ENCODE assay signal across 12 cellular contexts in the genomic region with DNA sequence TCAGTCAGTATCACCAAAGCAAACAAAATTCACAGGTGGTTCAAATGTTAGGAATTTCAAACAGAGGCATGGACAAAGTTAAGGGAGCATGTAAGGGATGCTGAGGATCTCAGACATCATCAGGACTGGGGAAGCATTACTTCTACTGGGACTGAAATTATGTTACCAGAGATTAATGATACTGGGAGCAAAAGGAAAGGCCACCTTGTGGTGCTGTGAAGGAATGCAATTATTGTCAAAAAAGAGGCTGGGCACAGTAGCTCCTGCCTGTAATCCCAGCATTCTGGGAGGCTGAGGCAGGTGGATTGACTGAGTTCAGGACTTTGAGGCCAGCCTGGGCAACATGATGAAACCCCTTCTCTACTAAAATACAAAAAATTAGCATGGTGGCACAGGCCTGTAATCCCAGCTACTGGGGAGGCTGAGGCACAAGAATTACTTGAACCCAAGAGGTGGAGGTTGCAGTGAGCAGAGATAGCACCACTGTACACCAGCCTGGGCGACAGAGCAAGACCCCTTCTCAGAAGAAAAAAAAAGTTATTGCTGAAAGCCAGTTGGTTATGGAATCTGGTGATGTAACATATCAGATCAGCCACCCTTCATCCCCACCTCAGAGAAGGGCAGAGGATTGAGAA.
DNase-seq lines count a peak whose midpoint lies in the region; ATAC-seq and TF ChIP-seq lines count a peak whose summit lies in the region.
"Had no signal": no experiment of that assay in that cellular context is flagged by ENCODE, and none has a peak within 500 bp of the region (broad histone marks: within the 10 kb centered on the region; RNA-seq: fewer than 3 reads in every experiment).

No MANE protein-coding gene starts in this region.

- no peaks in the 10 kb centered on the region for H3K4me1 ChIP-seq in heart right ventricle
- peaks cover 0 to under 1% of the 10 kb centered on the region in 2 experiments; a peak in 1 of 4 replicates for H3K4me1 ChIP-seq in SK-N-SH (ENCODE audit: control insufficient read depth in 1 of 2, insufficient read depth in 2 of 2, low read depth in 1 of 2, low read length in 1 of 2)

- 55 to 73% methylated on average over 1 of the region's 1 CpG for WGBS in heart right ventricle, 2 donors
- 0% methylated on average over 1 of the region's 1 CpG for WGBS in SK-N-SH (ENCODE audit: low lambda C conversion rate)

- no peaks in the 10 kb centered on the region for H3K36me3 Mint-ChIP-seq in glutamatergic neuron (ENCODE audit: unreplicated experiment)
- H3K36me3 Mint-ChIP-seq: CD8-positive, alpha-beta T cell had no signal

- ATAC-seq in heart right ventricle, result peak in 1 of 8 donors; percentile 25
- no peak for ATAC-seq in HG03439 (IDR thresholded peaks at IDR 0.05; ENCODE audit: unreplicated experiment)
- no peak for ATAC-seq in GM18907 (IDR thresholded peaks at IDR 0.05; ENCODE audit: unreplicated experiment)
- ATAC-seq: CD8-positive, alpha-beta T cell; stimulated activated naive CD8-positive, alpha-beta T cell treated with anti-CD3 and anti-CD28 coated beads, Interleukin-15, Interleukin-2, amounts not matched to agents 100 U/mL and 50 U/mL, for 24 hours had no signal

- no peaks in the 10 kb centered on the region for H3K36me3 ChIP-seq in heart right ventricle
- no peaks in the 10 kb centered on the region for H3K36me3 ChIP-seq in SK-N-SH (replicated peaks in 1 of 2; ENCODE audit: control insufficient read depth in 1 of 2, insufficient read depth in 2 of 2, low read length in 1 of 2)

- H3K27me3 Mint-ChIP-seq in glutamatergic neuron (ENCODE audit: unreplicated experiment), result no peaks in the 10 kb centered on the region

- H3K4me2 ChIP-seq in SK-N-SH, result no peak overlapping the region

- CTCF ChIA-PET in SK-N-SH (lab: Yijun Ruan, JAX), result interaction anchor here (0.6 to 1.3 kb wide), 2 partner anchors 629 to 671 kb away, joined by 3 to 7 read pairs; no protein-coding TSS in a partner anchor

- DNase-seq in heart right ventricle (no peak), cardiac septum (ENCODE audit: low spot score) (no peak), SK-N-SH (peak; percentile 26), glutamatergic neuron (no peak), COLO829 (ENCODE audit: low spot score) (no peak)
- no peak for DNase-seq in effector CD8-positive, alpha-beta T cell (lab: John Stamatoyannopoulos, UW)
- DNase-seq: aorta; CD8-positive, alpha-beta T cell; stimulated activated naive CD8-positive, alpha-beta T cell treated with anti-CD3 and anti-CD28 coated beads, Interleukin-15, Interleukin-2, amounts not matched to agents 100 U/mL and 50 U/mL, for 24 hours had no signal

- H4K20me1 ChIP-seq in SK-N-SH (ENCODE audit: insufficient read depth), result no peaks in the 10 kb centered on the region

- TF ChIP-seq EP300 in SK-N-SH (IDR thresholded peaks at IDR 0.05; ENCODE audit: borderline replicate concordance in 1 of 2, low read depth in 1 of 2, low read length in 1 of 2), result no peak

- no peaks in the 10 kb centered on the region for H3K9me2 ChIP-seq in SK-N-SH

- peak; percentile 42 for TF ChIP-seq RAD21 in SK-N-SH (IDR thresholded peaks at IDR 0.05; ENCODE audit: low read length)

- H3K9ac ChIP-seq in SK-N-SH, result no peak overlapping the region

- H3K9me3 ChIP-seq in heart right ventricle, result no peaks in the 10 kb centered on the region
- H3K9me3 ChIP-seq in SK-N-SH, result no peaks in the 10 kb centered on the region

- TF ChIP-seq CTCF in heart right ventricle (IDR thresholded peaks at IDR 0.05) (peak in 7 of 9 donors; percentile 36 to 56 (median 44)), SK-N-SH (IDR thresholded peaks at IDR 0.05) (peak; percentile 57), glutamatergic neuron (IDR thresholded peaks at IDR 0.05; ENCODE audit: partially characterized antibody, unreplicated experiment) (peak; percentile 73)

- H3K4me3 ChIP-seq in heart right ventricle (no peak overlapping the region), SK-N-SH (ENCODE audit: low read depth in 2 of 2, low read length in 1 of 2) (no peak overlapping the region)
- H3K4me3 ChIP-seq: SK-N-MC had no signal

- no peaks in the 10 kb centered on the region for H3K4me1 Mint-ChIP-seq in glutamatergic neuron (ENCODE audit: low read depth, unreplicated experiment)

- H3K27me3 ChIP-seq in heart right ventricle (no peaks in the 10 kb centered on the region), SK-N-SH (ENCODE audit: insufficient read depth) (no peaks in the 10 kb centered on the region)

- H2AFZ ChIP-seq in SK-N-SH (ENCODE audit: low read depth), result no peak overlapping the region

- no peak overlapping the region for H3K27ac ChIP-seq in heart right ventricle
- H3K27ac ChIP-seq in SK-N-SH (ENCODE audit: low read depth in 2 of 2, low read length in 1 of 2), result no peak overlapping the region
- H3K27ac ChIP-seq: SK-N-MC had no signal

- no peak overlapping the region for H3K4me3 Mint-ChIP-seq in glutamatergic neuron (ENCODE audit: unreplicated experiment)
- H3K4me3 Mint-ChIP-seq: CD8-positive, alpha-beta T cell had no signal

- intact Hi-C loops in heart right ventricle (cut with DNase I), result loop anchor here in 7 of 10 donors (2.0 to 10.0 kb wide), 5 partner anchors 310 to 960 kb away; no protein-coding TSS in a partner anchor
- intact Hi-C loops in cardiac septum (cut with DNase I), result loop anchor here (5.0 kb wide), 1 partner anchor 962 kb away; no protein-coding TSS in a partner anchor

- POLR2A ChIA-PET in SK-N-SH (lab: Yijun Ruan, JAX), result no interaction called here

- no peaks in the 10 kb centered on the region for H3F3A ChIP-seq in SK-N-SH (replicated peaks; ENCODE audit: insufficient read depth)

- H3K27ac Mint-ChIP-seq in glutamatergic neuron (ENCODE audit: unreplicated experiment), result no peak overlapping the region
- H3K27ac Mint-ChIP-seq: CD8-positive, alpha-beta T cell had no signal

- peaks cover 1% of the 10 kb centered on the region for H3K9me3 Mint-ChIP-seq in glutamatergic neuron (ENCODE audit: unreplicated experiment)

- no peaks in the 10 kb centered on the region for H3K79me2 ChIP-seq in SK-N-SH (ENCODE audit: insufficient read depth)

TF ChIP-seq in SK-N-SH, 30 proteins besides CTCF, POLR2A, EP300 and RAD21:
- TF ChIP-seq SMC3 (IDR thresholded peaks at IDR 0.05; ENCODE audit: low read depth, low read length) (peak; percentile 35), YY1 (IDR thresholded peaks at IDR 0.05; ENCODE audit: low read depth) (no peak), MXI1 (IDR thresholded peaks at IDR 0.05; ENCODE audit: low read depth, low read length) (no peak)
